ENCODE assay signal across 23 cellular contexts in the genomic region with DNA sequence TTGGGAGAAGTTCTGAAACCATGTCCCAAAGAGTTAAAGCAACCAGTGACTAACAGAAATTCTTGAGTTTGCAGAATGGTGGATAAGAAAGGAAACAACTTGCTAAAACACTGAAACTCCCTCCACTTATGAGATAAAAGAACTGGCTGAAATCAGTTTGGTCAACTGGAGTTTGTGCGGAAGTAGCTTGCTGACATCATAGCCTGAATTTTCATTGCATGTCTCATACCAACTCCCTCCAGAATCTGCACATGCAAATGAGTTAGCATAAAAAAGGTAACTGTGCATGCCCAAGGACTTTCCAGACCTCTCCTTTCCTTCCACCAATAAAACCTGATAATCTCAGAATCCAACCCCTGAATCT.
DNase-seq lines count a peak whose midpoint lies in the region; ATAC-seq and TF ChIP-seq lines count a peak whose summit lies in the region.
"Had no signal": no experiment of that assay in that cellular context is flagged by ENCODE, and none has a peak within 500 bp of the region (broad histone marks: within the 10 kb centered on the region; RNA-seq: fewer than 3 reads in every experiment).

No MANE protein-coding gene starts in this region.

- H3K27ac ChIP-seq in right atrium auricular region (peak overlapping the region in 1 of 2 donors; percentile 20), thoracic aorta (peak overlapping the region; percentile 39 to 60), adrenal gland (no peak overlapping the region)
- H3K27ac ChIP-seq: vagina had no signal

- in situ Hi-C loops in astrocyte of the spinal cord (cut with HindIII; ENCODE audit: low sequenced_read_pairs), result no loop called here

- intact Hi-C loops in left cardiac atrium (cut with DNase I) (no loop called here), adrenal gland (cut with DNase I) (no loop called here)

- H3K27me3 ChIP-seq in right atrium auricular region (no peaks in the 10 kb centered on the region), thoracic aorta (replicated peaks; ENCODE audit: insufficient read depth) (no peaks in the 10 kb centered on the region), adrenal gland (no peaks in the 10 kb centered on the region)
- H3K27me3 ChIP-seq: BE2C, vagina had no signal

- H3K4me1 ChIP-seq in right atrium auricular region (no peaks in the 10 kb centered on the region), thoracic aorta (ENCODE audit: control insufficient read depth in 1 of 2, low read depth in 2 of 2) (peaks cover 0 to 28% of the 10 kb centered on the region in 2 donors), adrenal gland (replicated peaks in 1 of 2) (no peaks in the 10 kb centered on the region)
- H3K4me1 ChIP-seq: BE2C, vagina had no signal

- TF ChIP-seq CTCF in right atrium auricular region (IDR thresholded peaks at IDR 0.05) (no peak), astrocyte of the spinal cord (IDR thresholded peaks at IDR 0.05; ENCODE audit: low read depth, low read length) (no peak), fibroblast of villous mesenchyme (IDR thresholded peaks at IDR 0.05; ENCODE audit: insufficient read depth, low read depth, low read length) (no peak), thoracic aorta (IDR thresholded peaks at IDR 0.05) (no peak), adrenal gland (IDR thresholded peaks at IDR 0.05) (no peak)

- H3K36me3 ChIP-seq in right atrium auricular region (no peaks in the 10 kb centered on the region), thoracic aorta (no peaks in the 10 kb centered on the region), adrenal gland (replicated peaks in 1 of 2) (no peaks in the 10 kb centered on the region)
- H3K36me3 ChIP-seq: BE2C, vagina had no signal

- DNase-seq in left cardiac atrium (no peak), right atrium auricular region (ENCODE audit: low spot score) (no peak), astrocyte of the spinal cord (ENCODE audit: low read depth, low spot score) (peak; percentile 32), fibroblast of villous mesenchyme (ENCODE audit: low read depth) (peak; percentile 7), thoracic aorta (ENCODE audit: low spot score) (no peak), NCI-H128 (lab: John Stamatoyannopoulos, UW; ENCODE audit: unreplicated experiment) (no peak), adrenal gland (no peak)
- DNase-seq: 8988T; activated CD4-positive, alpha-beta T cell treated with anti-CD3 and anti-CD28 coated beads, Interleukin-2, amount 10 ng/mL, durations not matched to agents 7 days and 5 days; activated naive CD8-positive, alpha-beta T cell treated with anti-CD3 and anti-CD28 coated beads, Interleukin-2, amount 10 ng/mL, durations not matched to agents 7 days and 5 days; BE2C; COR-L47; effector CD4-positive, alpha-beta T cell; NCI-H1694 treated with DMSO at 0.1 percent for 48 hours; NCI-H748 treated with DMSO at 0.1 percent for 48 hours; Right ventricle myocardium superior; stimulated activated CD8-positive, alpha-beta memory T cell treated with anti-CD3 and anti-CD28 coated beads, Interleukin-4, amount 100 ng/mL, for 48 hours; substantia nigra; T-helper 1 cell had no signal

- H3K4me3 ChIP-seq in right atrium auricular region (no peak overlapping the region), astrocyte of the spinal cord (ENCODE audit: low read depth, low read length) (no peak overlapping the region), fibroblast of villous mesenchyme (ENCODE audit: low read depth, low read length) (no peak overlapping the region), thoracic aorta (peak overlapping the region; percentile 28), adrenal gland (no peak overlapping the region)
- H3K4me3 ChIP-seq: lung, vagina had no signal

- WGBS in adrenal gland, 4 donors, result 0 to 36% (median 18%) methylated on average over 1 of the region's 1 CpG

- peaks cover 0 to 14% of the 10 kb centered on the region in 2 donors for H3K9me3 ChIP-seq in right atrium auricular region
- no peaks in the 10 kb centered on the region for H3K9me3 ChIP-seq in thoracic aorta
- H3K9me3 ChIP-seq in adrenal gland (replicated peaks in 1 of 3), result no peaks in the 10 kb centered on the region
- H3K9me3 ChIP-seq: BE2C, vagina had no signal

- ATAC-seq in left cardiac atrium (peak; percentile 77 to 95), thoracic aorta (ENCODE audit: insufficient number of reproducible peaks, low FRiP score, low read depth) (peak; percentile 96), HG03521 (IDR thresholded peaks at IDR 0.05; ENCODE audit: unreplicated experiment) (no peak)
- ATAC-seq: activated T-helper 17 cell treated with anti-CD3 and anti-CD28 coated beads, Interleukin-2, amount 50 U/mL, for 72 hours had no signal

- no peak for TF ChIP-seq POLR2A in adrenal gland (IDR thresholded peaks at IDR 0.05)

Comparison
In these comparisons a context has a peak if more than half of its experiments do, and no peak if none do; other contexts are left out.
1. DNase-seq: peak in astrocyte of the spinal cord (single experiment) and fibroblast of villous mesenchyme (single experiment); none in left cardiac atrium (single experiment), right atrium auricular region (single experiment), thoracic aorta (single experiment), NCI-H128 (single experiment) and adrenal gland (0 of 7).
2. H3K27ac ChIP-seq: peak in thoracic aorta (2 of 2); none in adrenal gland (0 of 5).